1 cellular context compared by ENCODE assay signal in the genomic region with DNA sequence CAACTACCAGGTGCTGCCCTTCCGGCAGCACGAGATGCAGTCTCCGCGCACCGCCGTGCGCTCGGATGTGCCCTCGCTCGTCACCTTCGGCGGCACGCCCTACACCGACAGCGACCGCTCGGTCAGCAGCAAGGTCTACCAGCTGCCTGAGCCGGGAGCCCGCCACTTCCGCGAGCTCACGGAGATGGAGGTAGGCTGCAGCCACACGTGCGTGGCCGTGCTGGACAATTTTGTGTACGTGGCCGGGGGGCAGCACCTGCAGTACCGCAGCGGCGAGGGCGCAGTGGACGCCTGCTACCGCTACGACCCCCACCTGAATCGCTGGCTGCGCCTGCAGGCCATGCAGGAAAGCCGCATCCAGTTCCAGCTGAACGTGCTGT.
TF ChIP-seq lines count a peak whose summit lies in the region.

No MANE protein-coding gene starts in this region.

TF ChIP-seq in K562, 482 proteins besides CTCF, POLR2A, EP300 and RAD21:
- no peak for TF ChIP-seq FOS (IDR thresholded peaks at IDR 0.05; ENCODE audit: extremely low read depth, insufficient read length)
- no peak for TF ChIP-seq LEF1 (IDR thresholded peaks at IDR 0.05)
- TF ChIP-seq, protein P1, sequence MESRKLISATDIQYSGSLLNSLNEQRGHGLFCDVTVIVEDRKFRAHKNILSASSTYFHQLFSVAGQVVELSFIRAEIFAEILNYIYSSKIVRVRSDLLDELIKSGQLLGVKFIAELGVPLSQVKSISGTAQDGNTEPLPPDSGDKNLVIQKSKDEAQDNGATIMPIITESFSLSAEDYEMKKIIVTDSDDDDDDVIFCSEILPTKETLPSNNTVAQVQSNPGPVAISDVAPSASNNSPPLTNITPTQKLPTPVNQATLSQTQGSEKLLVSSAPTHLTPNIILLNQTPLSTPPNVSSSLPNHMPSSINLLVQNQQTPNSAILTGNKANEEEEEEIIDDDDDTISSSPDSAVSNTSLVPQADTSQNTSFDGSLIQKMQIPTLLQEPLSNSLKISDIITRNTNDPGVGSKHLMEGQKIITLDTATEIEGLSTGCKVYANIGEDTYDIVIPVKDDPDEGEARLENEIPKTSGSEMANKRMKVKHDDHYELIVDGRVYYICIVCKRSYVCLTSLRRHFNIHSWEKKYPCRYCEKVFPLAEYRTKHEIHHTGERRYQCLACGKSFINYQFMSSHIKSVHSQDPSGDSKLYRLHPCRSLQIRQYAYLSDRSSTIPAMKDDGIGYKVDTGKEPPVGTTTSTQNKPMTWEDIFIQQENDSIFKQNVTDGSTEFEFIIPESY (CRISPR knock-in tag; IDR thresholded peaks at IDR 0.05): peak; percentile 91
- TF ChIP-seq HMGN3 (IDR thresholded peaks at IDR 0.05; ENCODE audit: borderline replicate concordance, extremely low read depth, insufficient read length, low read depth, low read length): no peak
- TF ChIP-seq ZNF384 (IDR thresholded peaks at IDR 0.05; ENCODE audit: low read depth, low read length): no peak
TF ChIP-seq in K562: peak in this region for 1.
